In genomic region chr10:97869091-97870042, GRCh38 we compare ENCODE assay signal across 1 cellular context.
A peak's percentile ranks its signal among the peaks of the same experiment; 100 is the strongest.
TF ChIP-seq lines count a peak whose summit lies in the region.

No MANE protein-coding gene starts in this region.

TF ChIP-seq in HepG2, 621 proteins besides CTCF, POLR2A, EP300 and RAD21 (continued from another document):
- no peak for TF ChIP-seq ZNF280D (CRISPR knock-in tag; IDR thresholded peaks at IDR 0.05)
- TF ChIP-seq ZBTB3 (CRISPR knock-in tag; IDR thresholded peaks at IDR 0.05; ENCODE audit: borderline replicate concordance, low read depth): no peak
- TF ChIP-seq TEAD2 (CRISPR knock-in tag; IDR thresholded peaks at IDR 0.05): no peak
- no peak for TF ChIP-seq RBFOX2 (IDR thresholded peaks at IDR 0.05; ENCODE audit: low read depth, low read length)
- TF ChIP-seq MEIS1 (CRISPR knock-in tag; IDR thresholded peaks at IDR 0.05; ENCODE audit: borderline replicate concordance): 0 out of 2 replicates have a peak, but pooled peaks have one; percentile 32
